8 cellular contexts compared by ENCODE assay signal in the genomic region with DNA sequence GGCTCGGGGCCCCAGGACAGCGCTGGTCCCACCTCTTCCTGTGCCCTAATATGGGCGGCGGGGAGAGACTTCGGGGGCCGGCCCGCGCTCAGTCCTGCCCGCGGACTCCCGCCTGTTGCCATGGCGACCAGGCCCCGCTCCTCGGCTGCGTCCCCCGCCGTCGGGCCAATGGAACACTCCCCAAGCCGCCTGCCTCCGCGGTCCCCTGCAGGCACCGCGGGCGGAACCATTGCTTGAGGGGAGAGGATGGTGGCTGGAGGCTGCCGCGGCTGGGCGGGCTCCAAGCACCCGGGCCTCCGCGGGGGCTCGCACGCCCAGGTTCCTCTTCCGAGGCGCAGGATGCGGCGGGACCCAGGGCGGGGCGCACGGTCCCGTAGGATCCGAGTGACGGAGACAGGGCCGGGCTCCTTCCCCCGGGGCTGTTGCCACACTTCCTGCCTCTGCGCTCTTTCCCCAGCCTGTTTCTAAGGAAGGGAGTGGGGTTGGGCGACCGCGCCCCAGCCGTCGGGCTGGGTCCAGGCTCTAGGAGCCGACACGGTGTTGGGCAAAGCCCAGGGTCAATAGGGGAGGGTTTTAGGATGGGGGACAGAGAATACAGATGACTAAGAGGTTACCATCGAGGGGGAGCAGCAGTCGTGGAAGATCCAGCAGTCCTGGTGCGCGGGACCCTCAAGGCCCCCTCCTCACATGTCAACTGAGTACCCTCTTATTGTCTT. TPM values are rescaled to one million over a fixed set of nuclear protein-coding genes. Genes with fewer than 3 reads are reported as not detected.
DNase-seq lines count a peak whose midpoint lies in the region; ATAC-seq and TF ChIP-seq lines count a peak whose summit lies in the region.

No MANE protein-coding gene starts in this region.

- TF ChIP-seq CTCF in activated CD8-positive, alpha-beta T cell treated with anti-CD3 and anti-CD28 coated beads for 36 hours (IDR thresholded peaks at IDR 0.05) = no peak
- TF ChIP-seq CTCF in lower lobe of right lung (IDR thresholded peaks at IDR 0.05) = no peak

- peak overlapping the region; percentile 95 for H3K4me3 Mint-ChIP-seq in activated CD8-positive, alpha-beta T cell treated with anti-CD3 and anti-CD28 coated beads for 36 hours

- H3K27me3 ChIP-seq in BLaER1 treated with 17β-estradiol and CSF1 and Interleukin-3, amounts not matched to agents 10 nM and 100 nM = no peaks in the 10 kb centered on the region
- H3K27me3 ChIP-seq in lower lobe of right lung (ENCODE audit: low read depth) = no peaks in the 10 kb centered on the region

- peak; percentile 36 for ATAC-seq in GM19372 (IDR thresholded peaks at IDR 0.05; ENCODE audit: low read depth, unreplicated experiment)
- ATAC-seq in HG03460 (IDR thresholded peaks at IDR 0.05; ENCODE audit: unreplicated experiment) = peak; percentile 33
- ATAC-seq in activated CD8-positive, alpha-beta T cell treated with anti-CD3 and anti-CD28 coated beads for 36 hours = peak; percentile 52
- peak; percentile 49 to 68 for ATAC-seq in lower lobe of right lung

- peaks cover 18 to 21% (median 20%) of the 10 kb centered on the region in 11 experiments for H4K20me1 ChIP-seq in BLaER1 treated with 17β-estradiol and CSF1 and Interleukin-3, amounts not matched to agents 10 nM and 100 nM

- no peaks in the 10 kb centered on the region for H3K9me3 ChIP-seq in BLaER1 treated with 17β-estradiol and CSF1 and Interleukin-3, amounts not matched to agents 10 nM and 100 nM (replicated peaks in 1 of 11)
- no peaks in the 10 kb centered on the region for H3K9me3 ChIP-seq in lower lobe of right lung

- H3K4me1 Mint-ChIP-seq in activated CD8-positive, alpha-beta T cell treated with anti-CD3 and anti-CD28 coated beads for 36 hours (ENCODE audit: low read depth) = peaks cover 34% of the 10 kb centered on the region

- peaks cover 51 to 68% (median 67%) of the 10 kb centered on the region in 10 experiments for H3K4me1 ChIP-seq in BLaER1 treated with 17β-estradiol and CSF1 and Interleukin-3, amounts not matched to agents 10 nM and 100 nM
- peaks cover 56% of the 10 kb centered on the region for H3K4me1 ChIP-seq in lower lobe of right lung

- H3K4me2 ChIP-seq in BLaER1 treated with 17β-estradiol and CSF1 and Interleukin-3, amounts not matched to agents 10 nM and 100 nM = peak overlapping the region; percentile 90 to 100 (median 99)

- H3K36me3 ChIP-seq in BLaER1 treated with 17β-estradiol and CSF1 and Interleukin-3, amounts not matched to agents 10 nM and 100 nM = peaks cover 0 to 12% (median 0%) of the 10 kb centered on the region in 11 experiments; a peak in 8 of 22 replicates
- H3K36me3 ChIP-seq in lower lobe of right lung = no peaks in the 10 kb centered on the region

- no peaks in the 10 kb centered on the region for H3K27me3 Mint-ChIP-seq in activated CD8-positive, alpha-beta T cell treated with anti-CD3 and anti-CD28 coated beads for 36 hours

- DNase-seq in NCI-H82 treated with DMSO at 0.1 percent for 48 hours (lab: John Stamatoyannopoulos, UW; ENCODE audit: unreplicated experiment) (peak; percentile 86), ecto neural progenitor cell (ENCODE audit: low spot score) (peak; percentile 97), lower lobe of right lung (peak; percentile 99)
- DNase-seq in activated CD8-positive, alpha-beta T cell treated with anti-CD3 and anti-CD28 coated beads for 36 hours = peak; percentile 98
- peak; percentile 68 to 87 (median 81) for DNase-seq in stimulated activated CD4-positive, alpha-beta T cell treated with anti-CD3 and anti-CD28 coated beads, TNF-alpha, amount 100 ng/mL, for 1 hour (ENCODE audit: low read depth in 3 of 3, low spot score in 1 of 3)

- POLR2A ChIA-PET in activated CD8-positive, alpha-beta T cell treated with anti-CD3 and anti-CD28 coated beads for 36 hours (lab: Charles Lee) = interaction anchor here (0.6 to 1.7 kb wide), 9 partner anchors 8 to 277 kb away, joined by 3 to 17 read pairs (median 4); a partner anchor contains a TSS

- H3K27ac ChIP-seq in BLaER1 treated with 17β-estradiol and CSF1 and Interleukin-3, amounts not matched to agents 10 nM and 100 nM = peak overlapping the region; percentile 98 to 100 (median 99)
- H3K27ac ChIP-seq in lower lobe of right lung = peak overlapping the region; percentile 99

- peaks cover 21% of the 10 kb centered on the region for H3K36me3 Mint-ChIP-seq in activated CD8-positive, alpha-beta T cell treated with anti-CD3 and anti-CD28 coated beads for 36 hours (ENCODE audit: low read depth)

- no peaks in the 10 kb centered on the region for H3K9me3 Mint-ChIP-seq in activated CD8-positive, alpha-beta T cell treated with anti-CD3 and anti-CD28 coated beads for 36 hours

- CTCF ChIA-PET in activated CD8-positive, alpha-beta T cell treated with anti-CD3 and anti-CD28 coated beads for 36 hours (lab: Charles Lee) = interaction anchor here (2.6 to 14.2 kb wide), 4 partner anchors 10 to 57 kb away, joined by 8 to 480 read pairs (median 176); no protein-coding TSS in a partner anchor

- intact Hi-C loops in activated CD8-positive, alpha-beta T cell treated with anti-CD3 and anti-CD28 coated beads for 36 hours (cut with micrococcal nuclease) = no loop called here
- intact Hi-C loops in lower lobe of right lung (cut with DNase I) = no loop called here

- peak overlapping the region; percentile 98 for H3K27ac Mint-ChIP-seq in activated CD8-positive, alpha-beta T cell treated with anti-CD3 and anti-CD28 coated beads for 36 hours

- peak overlapping the region; percentile 90 to 98 (median 96) for H3K4me3 ChIP-seq in BLaER1 treated with 17β-estradiol and CSF1 and Interleukin-3, amounts not matched to agents 10 nM and 100 nM
- H3K4me3 ChIP-seq in lower lobe of right lung = peak overlapping the region; percentile 95

- H3K9ac ChIP-seq in BLaER1 treated with 17β-estradiol and CSF1 and Interleukin-3, amounts not matched to agents 10 nM and 100 nM = peak overlapping the region; percentile 92 to 99 (median 98)

RNA-seq across cellular contexts. Expression of a gene that starts 1.2 kb away (rescaled TPM):
- 100 to 1,000 TPM; 292 to 299 TPM for total RNA-seq in activated CD8-positive, alpha-beta T cell treated with anti-CD3 and anti-CD28 coated beads for 36 hours
- 131 TPM for total RNA-seq in lower lobe of right lung

RNA-seq across cellular contexts. Expression of a gene that starts 11.5 kb away (rescaled TPM):
- 100 to 1,000 TPM; 251 to 262 TPM for total RNA-seq in activated CD8-positive, alpha-beta T cell treated with anti-CD3 and anti-CD28 coated beads for 36 hours
- 101 TPM for total RNA-seq in lower lobe of right lung

RNA-seq across cellular contexts. Expression of a gene that starts 11.8 kb away (rescaled TPM):
- total RNA-seq in activated CD8-positive, alpha-beta T cell treated with anti-CD3 and anti-CD28 coated beads for 36 hours = 10 to 100 TPM; 31.1 to 36.2 TPM
- total RNA-seq in lower lobe of right lung = 1.5 TPM

RNA-seq across cellular contexts. Expression of a gene that starts 14.7 kb away (rescaled TPM):
- total RNA-seq in activated CD8-positive, alpha-beta T cell treated with anti-CD3 and anti-CD28 coated beads for 36 hours = 10 to 100 TPM; 17.3 to 18.4 TPM
- 57.5 TPM for total RNA-seq in lower lobe of right lung

RNA-seq across cellular contexts. Expression of a gene that starts 16.3 kb away (rescaled TPM):
- total RNA-seq in activated CD8-positive, alpha-beta T cell treated with anti-CD3 and anti-CD28 coated beads for 36 hours = 10 to 100 TPM; 40.3 to 44.1 TPM
- total RNA-seq in lower lobe of right lung = 10.9 TPM

Comparison
In these comparisons a context has a peak if more than half of its experiments do, and no peak if none do; other contexts are left out.
1. Peak in every context shown above with its lines: DNase-seq, ATAC-seq, H3K4me3 ChIP-seq and H3K27ac ChIP-seq.
2. RNA of a gene that starts 11.8 kb away (total RNA-seq): 31.1 to 36.2 TPM in activated CD8-positive, alpha-beta T cell treated with anti-CD3 and anti-CD28 coated beads for 36 hours; 1.5 TPM in lower lobe of right lung (single experiment); every median in the first group is over 10 times any median in the second.